Comparison of ENCODE assay signal across 8 cellular contexts in the genomic region with DNA sequence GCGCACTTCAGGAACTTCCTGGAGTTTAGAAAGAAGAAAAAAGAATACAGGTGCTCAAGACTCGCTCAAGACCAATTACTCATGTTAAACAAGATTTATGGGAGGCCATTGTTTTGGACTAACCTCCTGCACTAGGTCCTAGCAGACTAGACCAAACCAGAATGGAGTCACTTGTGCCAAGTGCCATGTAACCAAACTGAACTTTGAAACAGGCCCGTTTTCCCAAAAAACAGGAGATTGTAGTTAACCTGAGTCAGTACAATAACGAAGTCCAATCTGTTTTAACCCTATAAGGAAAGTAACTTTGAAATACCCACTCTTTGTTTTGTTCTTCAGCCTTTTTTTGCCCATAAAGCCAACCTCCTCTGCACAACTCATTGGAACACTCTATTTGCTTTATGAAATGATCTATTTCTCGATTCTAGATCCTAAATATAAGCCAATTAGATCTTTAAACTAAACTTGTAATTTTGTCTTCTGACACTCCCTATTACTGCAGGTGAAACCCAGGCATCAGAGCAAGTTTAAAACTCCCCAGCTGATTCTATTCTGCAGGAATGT. TPM values are rescaled to one million over a fixed set of nuclear protein-coding genes. Genes with fewer than 3 reads are reported as not detected.
A peak's percentile ranks its signal among the peaks of the same experiment; 100 is the strongest.
DNase-seq lines count a peak whose midpoint lies in the region; ATAC-seq and TF ChIP-seq lines count a peak whose summit lies in the region.

No MANE protein-coding gene starts in this region.

- TF ChIP-seq CTCF in kidney epithelial cell (IDR thresholded peaks at IDR 0.05; ENCODE audit: insufficient read depth, low read length, poor library complexity, severe bottlenecking) = no peak

- no peaks in the 10 kb centered on the region for H3K36me3 ChIP-seq in kidney epithelial cell (ENCODE audit: control insufficient read depth, insufficient read depth, low read length)

- no peaks in the 10 kb centered on the region for H3K27me3 ChIP-seq in kidney epithelial cell (ENCODE audit: control insufficient read depth, insufficient read depth, low read length)

- peaks cover 36% of the 10 kb centered on the region for H3K4me1 Mint-ChIP-seq in T-helper 1 cell treated with Interleukin-12 subunit alpha and Interleukin-12 subunit beta and Interleukin-4 antibody, amounts not matched to agents 30 μg/mL and 1 μg/mL, for 36 hours (ENCODE audit: low read depth)
- peaks cover 37% of the 10 kb centered on the region for H3K4me1 Mint-ChIP-seq in activated naive CD8-positive, alpha-beta T cell treated with anti-CD3 and anti-CD28 coated beads for 36 hours

- no peak for ATAC-seq in GM19351 (IDR thresholded peaks at IDR 0.05; ENCODE audit: unreplicated experiment)

- H3K27ac Mint-ChIP-seq in T-helper 1 cell treated with Interleukin-12 subunit alpha and Interleukin-12 subunit beta and Interleukin-4 antibody, amounts not matched to agents 30 μg/mL and 1 μg/mL, for 36 hours = peak overlapping the region; percentile 94
- peak overlapping the region; percentile 94 for H3K27ac Mint-ChIP-seq in activated naive CD8-positive, alpha-beta T cell treated with anti-CD3 and anti-CD28 coated beads for 36 hours

- peaks cover 3% of the 10 kb centered on the region for H3K36me3 Mint-ChIP-seq in T-helper 1 cell treated with Interleukin-12 subunit alpha and Interleukin-12 subunit beta and Interleukin-4 antibody, amounts not matched to agents 30 μg/mL and 1 μg/mL, for 36 hours (ENCODE audit: low read depth)
- peaks cover 7% of the 10 kb centered on the region for H3K36me3 Mint-ChIP-seq in activated naive CD8-positive, alpha-beta T cell treated with anti-CD3 and anti-CD28 coated beads for 36 hours

- H3K4me3 Mint-ChIP-seq in T-helper 1 cell treated with Interleukin-12 subunit alpha and Interleukin-12 subunit beta and Interleukin-4 antibody, amounts not matched to agents 30 μg/mL and 1 μg/mL, for 36 hours = peak overlapping the region; percentile 94
- peak overlapping the region; percentile 96 for H3K4me3 Mint-ChIP-seq in activated naive CD8-positive, alpha-beta T cell treated with anti-CD3 and anti-CD28 coated beads for 36 hours

- H3K27ac ChIP-seq in temporal lobe (ENCODE audit: low read depth, low read length) = peak overlapping the region; percentile 46

- no peaks in the 10 kb centered on the region for H3K27me3 Mint-ChIP-seq in T-helper 1 cell treated with Interleukin-12 subunit alpha and Interleukin-12 subunit beta and Interleukin-4 antibody, amounts not matched to agents 30 μg/mL and 1 μg/mL, for 36 hours (ENCODE audit: low read depth)
- no peaks in the 10 kb centered on the region for H3K27me3 Mint-ChIP-seq in activated naive CD8-positive, alpha-beta T cell treated with anti-CD3 and anti-CD28 coated beads for 36 hours

- DNase-seq in T-helper 1 cell (no peak), kidney epithelial cell (ENCODE audit: low read depth) (no peak), activated gamma-delta T cell (lab: John Stamatoyannopoulos, UW) (no peak), GM19240 (ENCODE audit: insufficient read length, low spot score) (no peak)
- no peak for DNase-seq in activated naive CD8-positive, alpha-beta T cell treated with anti-CD3 and anti-CD28 coated beads for 36 hours

- no peaks in the 10 kb centered on the region for H3K9me3 Mint-ChIP-seq in T-helper 1 cell treated with Interleukin-12 subunit alpha and Interleukin-12 subunit beta and Interleukin-4 antibody, amounts not matched to agents 30 μg/mL and 1 μg/mL, for 36 hours
- no peaks in the 10 kb centered on the region for H3K9me3 Mint-ChIP-seq in activated naive CD8-positive, alpha-beta T cell treated with anti-CD3 and anti-CD28 coated beads for 36 hours

- H3K4me3 ChIP-seq in kidney epithelial cell (ENCODE audit: low read depth, low read length) = peak overlapping the region; percentile 94

RNA-seq across cellular contexts. Expression of a gene that starts 0.7 kb away (rescaled TPM):
- 10 to 100 TPM; 32.4 to 32.9 TPM for total RNA-seq in activated naive CD8-positive, alpha-beta T cell treated with anti-CD3 and anti-CD28 coated beads for 36 hours
- total RNA-seq in kidney epithelial cell = 46.6 and 51.0 TPM in 2 replicates
- 9.3 TPM for total RNA-seq in temporal lobe
